Comparison of ENCODE assay signal across 1 cellular context in the genomic region with DNA sequence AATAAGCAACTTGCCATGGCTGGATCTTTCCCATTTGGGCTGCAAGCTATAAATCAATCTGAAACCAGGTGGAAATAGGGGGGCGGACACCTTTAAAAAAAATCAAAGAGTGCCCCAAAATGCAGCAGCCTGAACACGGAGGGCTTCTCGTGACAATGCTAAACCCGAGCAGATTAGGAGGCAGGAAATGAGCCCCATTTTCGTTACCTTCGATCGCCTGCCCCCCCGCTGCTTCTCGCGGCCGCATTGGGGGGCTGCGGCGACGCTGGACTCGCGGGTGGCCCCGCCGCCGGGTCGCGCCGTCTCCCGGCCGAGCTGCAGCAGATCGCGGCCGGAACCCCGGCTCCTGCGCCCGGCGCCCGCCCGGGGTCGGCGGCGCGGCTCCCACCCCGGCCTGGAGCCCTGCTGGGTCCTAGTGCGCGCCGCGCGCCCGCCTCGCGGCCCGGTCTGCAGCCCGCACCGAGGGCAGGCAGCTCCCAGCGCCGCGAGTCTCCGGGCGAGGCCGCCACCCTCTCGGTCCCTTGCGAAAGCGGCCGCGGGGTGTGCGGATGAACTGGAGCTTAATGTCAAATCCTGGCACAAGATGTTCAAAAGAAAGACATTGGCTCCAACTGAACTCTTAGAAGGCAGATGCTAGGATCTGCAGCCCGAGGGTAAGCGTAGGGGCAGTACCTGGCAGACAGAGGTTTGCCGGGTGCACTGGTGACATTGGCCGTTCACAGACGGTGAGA.
TF ChIP-seq lines count a peak whose summit lies in the region.

No MANE protein-coding gene starts in this region.

TF ChIP-seq in WTC11, 78 proteins besides CTCF, POLR2A, EP300 and RAD21 (continued from another document and continues in another):
- TF ChIP-seq MYBL2 (CRISPR knock-in tag; IDR thresholded peaks at IDR 0.05) (peak; percentile 62; the same call in 1 of the 2 replicates), ZNF232 (CRISPR knock-in tag; IDR thresholded peaks at IDR 0.05) (no peak), SMAD3 (CRISPR knock-in tag; IDR thresholded peaks at IDR 0.05; ENCODE audit: borderline replicate concordance) (no peak), CREM (CRISPR knock-in tag; IDR thresholded peaks at IDR 0.05) (no peak; the same call in 1 of the 2 replicates), JUN (CRISPR knock-in tag; IDR thresholded peaks at IDR 0.05) (no peak; the same call in 1 of the 2 replicates), GRHL2 (CRISPR knock-in tag; IDR thresholded peaks at IDR 0.05; ENCODE audit: insufficient replicate concordance, severe bottlenecking) (no peak), ZNF671 (CRISPR knock-in tag; IDR thresholded peaks at IDR 0.05) (peak; percentile 86), CREB1 (CRISPR knock-in tag; IDR thresholded peaks at IDR 0.05) (no peak), SP1 (CRISPR knock-in tag; conservative IDR thresholded peaks at IDR 0.05) (peak; percentile 68), NR2C2 (CRISPR knock-in tag; IDR thresholded peaks at IDR 0.05) (no peak), OVOL2 (CRISPR knock-in tag; IDR thresholded peaks at IDR 0.05; ENCODE audit: borderline replicate concordance) (no peak), FOXK1 (CRISPR knock-in tag; IDR thresholded peaks at IDR 0.05) (0 out of 2 replicates have a peak, but pooled peaks have one; percentile 35), ZNF219 (CRISPR knock-in tag; IDR thresholded peaks at IDR 0.05; ENCODE audit: borderline replicate concordance) (0 out of 2 replicates have a peak, but pooled peaks have one; percentile 28), RORB (CRISPR knock-in tag; IDR thresholded peaks at IDR 0.05) (no peak), HMGA2 (CRISPR knock-in tag; IDR thresholded peaks at IDR 0.05) (no peak), FOXJ3 (CRISPR knock-in tag; IDR thresholded peaks at IDR 0.05; ENCODE audit: borderline replicate concordance) (no peak), ETV6 (CRISPR knock-in tag; IDR thresholded peaks at IDR 0.05) (0 out of 2 replicates have a peak, but pooled peaks have one; percentile 33), GTF2I (CRISPR knock-in tag; conservative IDR thresholded peaks at IDR 0.05) (no peak), ZNF416 (CRISPR knock-in tag; IDR thresholded peaks at IDR 0.05) (peak; percentile 81), ZBTB21 (CRISPR knock-in tag; IDR thresholded peaks at IDR 0.05; ENCODE audit: borderline replicate concordance) (no peak), NR1H2 (CRISPR knock-in tag; IDR thresholded peaks at IDR 0.05) (no peak), IRF2 (CRISPR knock-in tag; IDR thresholded peaks at IDR 0.05; ENCODE audit: borderline replicate concordance, low read depth) (no peak)
- TF ChIP-seq, protein P1, sequence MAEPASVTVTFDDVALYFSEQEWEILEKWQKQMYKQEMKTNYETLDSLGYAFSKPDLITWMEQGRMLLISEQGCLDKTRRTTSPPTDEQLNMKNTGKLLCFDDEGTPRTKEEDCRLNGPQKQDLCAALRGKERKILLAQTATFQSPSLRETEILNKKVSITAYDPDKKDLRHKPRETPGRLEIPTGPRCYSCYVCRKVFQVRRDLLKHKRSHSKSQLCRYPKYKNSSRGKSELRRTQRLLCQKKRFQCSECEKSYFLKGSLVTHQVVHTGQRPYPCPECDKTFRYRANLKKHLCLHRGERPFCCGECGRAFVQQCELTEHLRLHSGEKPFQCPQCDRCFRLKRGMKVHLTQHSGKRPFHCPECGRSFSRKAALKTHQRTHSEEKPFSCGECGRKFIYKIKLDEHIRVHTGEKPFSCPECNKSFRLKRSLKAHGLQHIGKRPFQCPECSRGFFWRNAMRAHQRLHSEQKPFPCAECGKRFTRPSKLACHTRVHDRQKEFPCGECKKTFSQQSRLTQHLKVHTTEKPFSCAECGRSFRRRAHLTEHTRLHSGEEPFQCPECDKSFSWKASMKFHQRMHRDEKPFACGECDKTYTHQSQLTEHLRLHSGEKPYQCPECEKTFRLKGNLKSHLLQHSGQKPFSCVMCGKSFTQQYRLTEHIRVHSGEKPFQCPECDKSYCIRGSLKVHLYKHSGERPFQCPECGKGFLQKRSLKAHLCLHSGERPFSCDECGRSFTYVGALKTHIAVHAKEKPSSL (CRISPR knock-in tag; conservative IDR thresholded peaks at IDR 0.05), result no peak
- TF ChIP-seq, protein P2, sequence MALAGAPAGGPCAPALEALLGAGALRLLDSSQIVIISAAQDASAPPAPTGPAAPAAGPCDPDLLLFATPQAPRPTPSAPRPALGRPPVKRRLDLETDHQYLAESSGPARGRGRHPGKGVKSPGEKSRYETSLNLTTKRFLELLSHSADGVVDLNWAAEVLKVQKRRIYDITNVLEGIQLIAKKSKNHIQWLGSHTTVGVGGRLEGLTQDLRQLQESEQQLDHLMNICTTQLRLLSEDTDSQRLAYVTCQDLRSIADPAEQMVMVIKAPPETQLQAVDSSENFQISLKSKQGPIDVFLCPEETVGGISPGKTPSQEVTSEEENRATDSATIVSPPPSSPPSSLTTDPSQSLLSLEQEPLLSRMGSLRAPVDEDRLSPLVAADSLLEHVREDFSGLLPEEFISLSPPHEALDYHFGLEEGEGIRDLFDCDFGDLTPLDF (CRISPR knock-in tag; IDR thresholded peaks at IDR 0.05), result no peak
- TF ChIP-seq, protein P3, sequence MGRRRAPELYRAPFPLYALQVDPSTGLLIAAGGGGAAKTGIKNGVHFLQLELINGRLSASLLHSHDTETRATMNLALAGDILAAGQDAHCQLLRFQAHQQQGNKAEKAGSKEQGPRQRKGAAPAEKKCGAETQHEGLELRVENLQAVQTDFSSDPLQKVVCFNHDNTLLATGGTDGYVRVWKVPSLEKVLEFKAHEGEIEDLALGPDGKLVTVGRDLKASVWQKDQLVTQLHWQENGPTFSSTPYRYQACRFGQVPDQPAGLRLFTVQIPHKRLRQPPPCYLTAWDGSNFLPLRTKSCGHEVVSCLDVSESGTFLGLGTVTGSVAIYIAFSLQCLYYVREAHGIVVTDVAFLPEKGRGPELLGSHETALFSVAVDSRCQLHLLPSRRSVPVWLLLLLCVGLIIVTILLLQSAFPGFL (CRISPR knock-in tag; IDR thresholded peaks at IDR 0.05; ENCODE audit: borderline replicate concordance), result no peak
- TF ChIP-seq, protein P4, sequence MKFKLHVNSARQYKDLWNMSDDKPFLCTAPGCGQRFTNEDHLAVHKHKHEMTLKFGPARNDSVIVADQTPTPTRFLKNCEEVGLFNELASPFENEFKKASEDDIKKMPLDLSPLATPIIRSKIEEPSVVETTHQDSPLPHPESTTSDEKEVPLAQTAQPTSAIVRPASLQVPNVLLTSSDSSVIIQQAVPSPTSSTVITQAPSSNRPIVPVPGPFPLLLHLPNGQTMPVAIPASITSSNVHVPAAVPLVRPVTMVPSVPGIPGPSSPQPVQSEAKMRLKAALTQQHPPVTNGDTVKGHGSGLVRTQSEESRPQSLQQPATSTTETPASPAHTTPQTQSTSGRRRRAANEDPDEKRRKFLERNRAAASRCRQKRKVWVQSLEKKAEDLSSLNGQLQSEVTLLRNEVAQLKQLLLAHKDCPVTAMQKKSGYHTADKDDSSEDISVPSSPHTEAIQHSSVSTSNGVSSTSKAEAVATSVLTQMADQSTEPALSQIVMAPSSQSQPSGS (CRISPR knock-in tag; IDR thresholded peaks at IDR 0.05; ENCODE audit: borderline replicate concordance, low read depth), result no peak
- TF ChIP-seq, protein P5, sequence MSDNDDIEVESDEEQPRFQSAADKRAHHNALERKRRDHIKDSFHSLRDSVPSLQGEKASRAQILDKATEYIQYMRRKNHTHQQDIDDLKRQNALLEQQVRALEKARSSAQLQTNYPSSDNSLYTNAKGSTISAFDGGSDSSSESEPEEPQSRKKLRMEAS (CRISPR knock-in tag; IDR thresholded peaks at IDR 0.05), result peak; percentile 43; the same call in 1 of the 2 replicates
- TF ChIP-seq, protein P6, sequence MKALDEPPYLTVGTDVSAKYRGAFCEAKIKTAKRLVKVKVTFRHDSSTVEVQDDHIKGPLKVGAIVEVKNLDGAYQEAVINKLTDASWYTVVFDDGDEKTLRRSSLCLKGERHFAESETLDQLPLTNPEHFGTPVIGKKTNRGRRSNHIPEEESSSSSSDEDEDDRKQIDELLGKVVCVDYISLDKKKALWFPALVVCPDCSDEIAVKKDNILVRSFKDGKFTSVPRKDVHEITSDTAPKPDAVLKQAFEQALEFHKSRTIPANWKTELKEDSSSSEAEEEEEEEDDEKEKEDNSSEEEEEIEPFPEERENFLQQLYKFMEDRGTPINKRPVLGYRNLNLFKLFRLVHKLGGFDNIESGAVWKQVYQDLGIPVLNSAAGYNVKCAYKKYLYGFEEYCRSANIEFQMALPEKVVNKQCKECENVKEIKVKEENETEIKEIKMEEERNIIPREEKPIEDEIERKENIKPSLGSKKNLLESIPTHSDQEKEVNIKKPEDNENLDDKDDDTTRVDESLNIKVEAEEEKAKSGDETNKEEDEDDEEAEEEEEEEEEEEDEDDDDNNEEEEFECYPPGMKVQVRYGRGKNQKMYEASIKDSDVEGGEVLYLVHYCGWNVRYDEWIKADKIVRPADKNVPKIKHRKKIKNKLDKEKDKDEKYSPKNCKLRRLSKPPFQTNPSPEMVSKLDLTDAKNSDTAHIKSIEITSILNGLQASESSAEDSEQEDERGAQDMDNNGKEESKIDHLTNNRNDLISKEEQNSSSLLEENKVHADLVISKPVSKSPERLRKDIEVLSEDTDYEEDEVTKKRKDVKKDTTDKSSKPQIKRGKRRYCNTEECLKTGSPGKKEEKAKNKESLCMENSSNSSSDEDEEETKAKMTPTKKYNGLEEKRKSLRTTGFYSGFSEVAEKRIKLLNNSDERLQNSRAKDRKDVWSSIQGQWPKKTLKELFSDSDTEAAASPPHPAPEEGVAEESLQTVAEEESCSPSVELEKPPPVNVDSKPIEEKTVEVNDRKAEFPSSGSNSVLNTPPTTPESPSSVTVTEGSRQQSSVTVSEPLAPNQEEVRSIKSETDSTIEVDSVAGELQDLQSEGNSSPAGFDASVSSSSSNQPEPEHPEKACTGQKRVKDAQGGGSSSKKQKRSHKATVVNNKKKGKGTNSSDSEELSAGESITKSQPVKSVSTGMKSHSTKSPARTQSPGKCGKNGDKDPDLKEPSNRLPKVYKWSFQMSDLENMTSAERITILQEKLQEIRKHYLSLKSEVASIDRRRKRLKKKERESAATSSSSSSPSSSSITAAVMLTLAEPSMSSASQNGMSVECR (CRISPR knock-in tag; IDR thresholded peaks at IDR 0.05; ENCODE audit: borderline replicate concordance), result 0 out of 2 replicates have a peak, but pooled peaks have one; percentile 53
- TF ChIP-seq, protein P7, sequence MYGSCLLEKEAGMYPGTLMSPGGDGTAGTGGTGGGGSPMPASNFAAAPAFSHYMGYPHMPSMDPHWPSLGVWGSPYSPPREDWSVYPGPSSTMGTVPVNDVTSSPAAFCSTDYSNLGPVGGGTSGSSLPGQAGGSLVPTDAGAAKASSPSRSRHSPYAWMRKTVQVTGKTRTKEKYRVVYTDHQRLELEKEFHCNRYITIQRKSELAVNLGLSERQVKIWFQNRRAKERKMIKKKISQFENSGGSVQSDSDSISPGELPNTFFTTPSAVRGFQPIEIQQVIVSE (CRISPR knock-in tag; IDR thresholded peaks at IDR 0.05; ENCODE audit: borderline replicate concordance), result no peak
- TF ChIP-seq, protein P8, sequence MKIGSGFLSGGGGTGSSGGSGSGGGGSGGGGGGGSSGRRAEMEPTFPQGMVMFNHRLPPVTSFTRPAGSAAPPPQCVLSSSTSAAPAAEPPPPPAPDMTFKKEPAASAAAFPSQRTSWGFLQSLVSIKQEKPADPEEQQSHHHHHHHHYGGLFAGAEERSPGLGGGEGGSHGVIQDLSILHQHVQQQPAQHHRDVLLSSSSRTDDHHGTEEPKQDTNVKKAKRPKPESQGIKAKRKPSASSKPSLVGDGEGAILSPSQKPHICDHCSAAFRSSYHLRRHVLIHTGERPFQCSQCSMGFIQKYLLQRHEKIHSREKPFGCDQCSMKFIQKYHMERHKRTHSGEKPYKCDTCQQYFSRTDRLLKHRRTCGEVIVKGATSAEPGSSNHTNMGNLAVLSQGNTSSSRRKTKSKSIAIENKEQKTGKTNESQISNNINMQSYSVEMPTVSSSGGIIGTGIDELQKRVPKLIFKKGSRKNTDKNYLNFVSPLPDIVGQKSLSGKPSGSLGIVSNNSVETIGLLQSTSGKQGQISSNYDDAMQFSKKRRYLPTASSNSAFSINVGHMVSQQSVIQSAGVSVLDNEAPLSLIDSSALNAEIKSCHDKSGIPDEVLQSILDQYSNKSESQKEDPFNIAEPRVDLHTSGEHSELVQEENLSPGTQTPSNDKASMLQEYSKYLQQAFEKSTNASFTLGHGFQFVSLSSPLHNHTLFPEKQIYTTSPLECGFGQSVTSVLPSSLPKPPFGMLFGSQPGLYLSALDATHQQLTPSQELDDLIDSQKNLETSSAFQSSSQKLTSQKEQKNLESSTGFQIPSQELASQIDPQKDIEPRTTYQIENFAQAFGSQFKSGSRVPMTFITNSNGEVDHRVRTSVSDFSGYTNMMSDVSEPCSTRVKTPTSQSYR (CRISPR knock-in tag; IDR thresholded peaks at IDR 0.05), result no peak
- TF ChIP-seq, protein P9, sequence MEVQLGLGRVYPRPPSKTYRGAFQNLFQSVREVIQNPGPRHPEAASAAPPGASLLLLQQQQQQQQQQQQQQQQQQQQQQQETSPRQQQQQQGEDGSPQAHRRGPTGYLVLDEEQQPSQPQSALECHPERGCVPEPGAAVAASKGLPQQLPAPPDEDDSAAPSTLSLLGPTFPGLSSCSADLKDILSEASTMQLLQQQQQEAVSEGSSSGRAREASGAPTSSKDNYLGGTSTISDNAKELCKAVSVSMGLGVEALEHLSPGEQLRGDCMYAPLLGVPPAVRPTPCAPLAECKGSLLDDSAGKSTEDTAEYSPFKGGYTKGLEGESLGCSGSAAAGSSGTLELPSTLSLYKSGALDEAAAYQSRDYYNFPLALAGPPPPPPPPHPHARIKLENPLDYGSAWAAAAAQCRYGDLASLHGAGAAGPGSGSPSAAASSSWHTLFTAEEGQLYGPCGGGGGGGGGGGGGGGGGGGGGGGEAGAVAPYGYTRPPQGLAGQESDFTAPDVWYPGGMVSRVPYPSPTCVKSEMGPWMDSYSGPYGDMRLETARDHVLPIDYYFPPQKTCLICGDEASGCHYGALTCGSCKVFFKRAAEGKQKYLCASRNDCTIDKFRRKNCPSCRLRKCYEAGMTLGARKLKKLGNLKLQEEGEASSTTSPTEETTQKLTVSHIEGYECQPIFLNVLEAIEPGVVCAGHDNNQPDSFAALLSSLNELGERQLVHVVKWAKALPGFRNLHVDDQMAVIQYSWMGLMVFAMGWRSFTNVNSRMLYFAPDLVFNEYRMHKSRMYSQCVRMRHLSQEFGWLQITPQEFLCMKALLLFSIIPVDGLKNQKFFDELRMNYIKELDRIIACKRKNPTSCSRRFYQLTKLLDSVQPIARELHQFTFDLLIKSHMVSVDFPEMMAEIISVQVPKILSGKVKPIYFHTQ (CRISPR knock-in tag; IDR thresholded peaks at IDR 0.05), result no peak
- TF ChIP-seq, protein P10, sequence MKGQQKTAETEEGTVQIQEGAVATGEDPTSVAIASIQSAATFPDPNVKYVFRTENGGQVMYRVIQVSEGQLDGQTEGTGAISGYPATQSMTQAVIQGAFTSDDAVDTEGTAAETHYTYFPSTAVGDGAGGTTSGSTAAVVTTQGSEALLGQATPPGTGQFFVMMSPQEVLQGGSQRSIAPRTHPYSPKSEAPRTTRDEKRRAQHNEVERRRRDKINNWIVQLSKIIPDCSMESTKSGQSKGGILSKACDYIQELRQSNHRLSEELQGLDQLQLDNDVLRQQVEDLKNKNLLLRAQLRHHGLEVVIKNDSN (CRISPR knock-in tag; IDR thresholded peaks at IDR 0.05), result no peak; the same call in 1 of the 2 replicates
- TF ChIP-seq, protein P11, sequence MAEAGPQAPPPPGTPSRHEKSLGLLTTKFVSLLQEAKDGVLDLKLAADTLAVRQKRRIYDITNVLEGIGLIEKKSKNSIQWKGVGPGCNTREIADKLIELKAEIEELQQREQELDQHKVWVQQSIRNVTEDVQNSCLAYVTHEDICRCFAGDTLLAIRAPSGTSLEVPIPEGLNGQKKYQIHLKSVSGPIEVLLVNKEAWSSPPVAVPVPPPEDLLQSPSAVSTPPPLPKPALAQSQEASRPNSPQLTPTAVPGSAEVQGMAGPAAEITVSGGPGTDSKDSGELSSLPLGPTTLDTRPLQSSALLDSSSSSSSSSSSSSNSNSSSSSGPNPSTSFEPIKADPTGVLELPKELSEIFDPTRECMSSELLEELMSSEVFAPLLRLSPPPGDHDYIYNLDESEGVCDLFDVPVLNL (CRISPR knock-in tag; IDR thresholded peaks at IDR 0.05; ENCODE audit: borderline replicate concordance, low read depth), result no peak
